In genomic region chr1:230401096-230401495, GRCh38 we compare ENCODE assay signal across 23 cellular contexts. TPM values are rescaled to one million over a fixed set of nuclear protein-coding genes. Genes with fewer than 3 reads are reported as not detected.
"Had no signal": no experiment of that assay in that cellular context is flagged by ENCODE, and none has a peak within 500 bp of the region (broad histone marks: within the 10 kb centered on the region; RNA-seq: fewer than 3 reads in every experiment).

No MANE protein-coding gene starts in this region.

- H3K4me3 Mint-ChIP-seq: activated naive CD4-positive, alpha-beta T cell treated with anti-CD3 and anti-CD28 coated beads, Interleukin-2, amount 50 U/mL, for 24 hours; activated naive CD8-positive, alpha-beta T cell treated with anti-CD3 and anti-CD28 coated beads, Interleukin-2, amount 50 U/mL, for 24 hours; naive thymus-derived CD8-positive, alpha-beta T cell; stimulated activated effector memory CD8-positive, alpha-beta T cell treated with anti-CD3 and anti-CD28 coated beads, Interleukin-12 subunit alpha, Interleukin-12 subunit beta, amount 100 ng/mL, for 72 hours; stimulated activated naive CD8-positive, alpha-beta T cell treated with anti-CD3 and anti-CD28 coated beads, Interleukin-15, Interleukin-2, amounts not matched to agents 100 ng/mL and 50 ng/mL, for 24 hours; T-helper 2 cell treated with Interferon-gamma antibody and Interleukin-4, amounts not matched to agents 5 μg/mL and 100 μg/mL, for 36 hours had no signal

- H3K4me1 ChIP-seq: colonic mucosa, esophagus muscularis mucosa, foreskin keratinocyte had no signal

- H3K9me3 ChIP-seq: colonic mucosa, esophagus muscularis mucosa, thoracic aorta had no signal

- H3K27ac ChIP-seq: colonic mucosa, esophagus muscularis mucosa, foreskin keratinocyte, skin epidermis, thoracic aorta had no signal

- H3K4me1 Mint-ChIP-seq: activated naive CD4-positive, alpha-beta T cell treated with anti-CD3 and anti-CD28 coated beads, Interleukin-2, amount 50 U/mL, for 24 hours; activated naive CD8-positive, alpha-beta T cell treated with anti-CD3 and anti-CD28 coated beads, Interleukin-2, amount 50 U/mL, for 24 hours; naive thymus-derived CD8-positive, alpha-beta T cell had no signal

- ATAC-seq: activated naive CD8-positive, alpha-beta T cell treated with anti-CD3 and anti-CD28 coated beads, Interleukin-2, amount 50 U/mL, for 24 hours; foreskin keratinocyte; left ventricle myocardium superior; naive thymus-derived CD8-positive, alpha-beta T cell; sciatic nerve; stimulated activated effector memory CD8-positive, alpha-beta T cell treated with anti-CD3 and anti-CD28 coated beads, Interleukin-12 subunit alpha, Interleukin-12 subunit beta, amount 100 ng/mL, for 72 hours had no signal

- H3K27ac Mint-ChIP-seq: activated naive CD4-positive, alpha-beta T cell treated with anti-CD3 and anti-CD28 coated beads, Interleukin-2, amount 50 U/mL, for 24 hours; activated naive CD8-positive, alpha-beta T cell treated with anti-CD3 and anti-CD28 coated beads, Interleukin-2, amount 50 U/mL, for 24 hours; stimulated activated effector memory CD8-positive, alpha-beta T cell treated with anti-CD3 and anti-CD28 coated beads, Interleukin-12 subunit alpha, Interleukin-12 subunit beta, amount 100 ng/mL, for 72 hours; stimulated activated naive CD8-positive, alpha-beta T cell treated with anti-CD3 and anti-CD28 coated beads, Interleukin-15, Interleukin-2, amounts not matched to agents 100 ng/mL and 50 ng/mL, for 24 hours; T-helper 2 cell treated with Interferon-gamma antibody and Interleukin-4, amounts not matched to agents 5 μg/mL and 100 μg/mL, for 36 hours had no signal

- DNase-seq: activated CD4-positive, alpha-beta T cell treated with anti-CD3 and anti-CD28 coated beads for 4 hours; activated CD4-positive, alpha-beta T cell treated with anti-CD3 and anti-CD28 coated beads, Interleukin-2, amount 50 U/mL, for 48 hours; activated CD8-positive, alpha-beta memory T cell treated with anti-CD3 and anti-CD28 coated beads for 24 hours; activated naive CD8-positive, alpha-beta T cell treated with anti-CD3 and anti-CD28 coated beads, Interleukin-2, amount 50 U/mL, for 24 hours; amygdala; colonic mucosa; foreskin keratinocyte; kidney glomerular epithelial cell; left ventricle myocardium superior; mammary epithelial cell; midbrain; naive thymus-derived CD8-positive, alpha-beta T cell; stimulated activated CD4-positive, alpha-beta T cell treated with anti-CD3 and anti-CD28 coated beads, Interleukin-4, amount 100 ng/mL, for 24 hours; T-helper 1 cell; trophoblast cell had no signal

- H3K9me3 Mint-ChIP-seq: activated naive CD4-positive, alpha-beta T cell treated with anti-CD3 and anti-CD28 coated beads, Interleukin-2, amount 50 U/mL, for 24 hours; activated naive CD8-positive, alpha-beta T cell treated with anti-CD3 and anti-CD28 coated beads, Interleukin-2, amount 50 U/mL, for 24 hours; stimulated activated effector memory CD8-positive, alpha-beta T cell treated with anti-CD3 and anti-CD28 coated beads, Interleukin-12 subunit alpha, Interleukin-12 subunit beta, amount 100 ng/mL, for 72 hours; stimulated activated naive CD8-positive, alpha-beta T cell treated with anti-CD3 and anti-CD28 coated beads, Interleukin-15, Interleukin-2, amounts not matched to agents 100 ng/mL and 50 ng/mL, for 24 hours; T-helper 2 cell treated with Interferon-gamma antibody and Interleukin-4, amounts not matched to agents 5 μg/mL and 100 μg/mL, for 36 hours had no signal

- H3K36me3 Mint-ChIP-seq: activated naive CD4-positive, alpha-beta T cell treated with anti-CD3 and anti-CD28 coated beads, Interleukin-2, amount 50 U/mL, for 24 hours; stimulated activated effector memory CD8-positive, alpha-beta T cell treated with anti-CD3 and anti-CD28 coated beads, Interleukin-12 subunit alpha, Interleukin-12 subunit beta, amount 100 ng/mL, for 72 hours had no signal

- H3K36me3 ChIP-seq: colonic mucosa, esophagus muscularis mucosa, thoracic aorta had no signal

- H3K4me3 ChIP-seq: colonic mucosa, esophagus muscularis mucosa, skin epidermis, thoracic aorta had no signal

- H3K27me3 ChIP-seq: colonic mucosa had no signal

RNA-seq across cellular contexts. Expression of gene PGBD5, which starts 25.0 kb away (rescaled TPM):
- total RNA-seq: naive thymus-derived CD8-positive, alpha-beta T cell had no signal
- polyA plus RNA-seq: mammary epithelial cell; naive thymus-derived CD8-positive, alpha-beta T cell had no signal
